ENCODE assay signal across 1 cellular context in genomic region chr19:11481777-11482383, GRCh38.
TF ChIP-seq lines count a peak whose summit lies in the region.

No MANE protein-coding gene starts in this region.

TF ChIP-seq in endothelial cell of umbilical vein, 7 proteins besides CTCF, POLR2A, EP300 and RAD21:
- no peak for TF ChIP-seq MYC (IDR thresholded peaks at IDR 0.05; ENCODE audit: low read depth, low read length)
- no peak for TF ChIP-seq JUN (IDR thresholded peaks at IDR 0.05; ENCODE audit: borderline replicate concordance, insufficient read depth, insufficient read length, low read depth)
- TF ChIP-seq EZH2 (IDR thresholded peaks at IDR 0.05; ENCODE audit: borderline replicate concordance, low read depth, low read length, severe bottlenecking), result peak; percentile 11
